In genomic region chr3:111070772-111071256, GRCh38 we compare ENCODE assay signal across 8 cellular contexts. TPM values are rescaled to one million over a fixed set of nuclear protein-coding genes. Genes with fewer than 3 reads are reported as not detected.
DNase-seq lines count a peak whose midpoint lies in the region; ATAC-seq and TF ChIP-seq lines count a peak whose summit lies in the region.

No MANE protein-coding gene starts in this region.

- H2AFZ ChIP-seq in Loucy (ENCODE audit: low read length), result peak overlapping the region; percentile 93

- H3K4me1 ChIP-seq in Loucy (ENCODE audit: insufficient read depth, low read length, poor library complexity, severe bottlenecking) (peaks cover 33% of the 10 kb centered on the region), prostate gland (replicated peaks) (no peaks in the 10 kb centered on the region)

- H3K4me3 ChIP-seq in Loucy (ENCODE audit: low read length, poor library complexity, severe bottlenecking) (peak overlapping the region; percentile 87), prostate gland (peak overlapping the region; percentile 77 to 89)

- peak; percentile 2 for ATAC-seq in GM18867 (IDR thresholded peaks at IDR 0.05; ENCODE audit: unreplicated experiment)
- ATAC-seq in Right ventricle myocardium superior (ENCODE audit: poor library complexity), result peak; percentile 63

- peak; percentile 38 for DNase-seq in activated naive CD4-positive, alpha-beta T cell treated with Interleukin-2 at 50 U/mL for 16 hours
- DNase-seq in Right ventricle myocardium superior, result no peak
- no peak for DNase-seq in prostate gland (ENCODE audit: low spot score)
- DNase-seq in GDM1 (lab: John Stamatoyannopoulos, UW), result no peak
- DNase-seq in NCI-H1694 (lab: John Stamatoyannopoulos, UW), result no peak
- no peak for DNase-seq in NCI-H2107 (lab: John Stamatoyannopoulos, UW)

- TF ChIP-seq POLR2A in prostate gland (IDR thresholded peaks at IDR 0.05), result no peak

- peak overlapping the region; percentile 62 for H3K4me2 ChIP-seq in Loucy (ENCODE audit: low read depth, low read length, poor library complexity, severe bottlenecking)

- peaks cover 33% of the 10 kb centered on the region for H3K79me2 ChIP-seq in Loucy (ENCODE audit: insufficient read depth, low read length)

- peak overlapping the region; percentile 91 to 94 for H3K27ac ChIP-seq in prostate gland

- H3K9me3 ChIP-seq in Loucy (ENCODE audit: insufficient read depth, low read depth, low read length), result no peaks in the 10 kb centered on the region
- H3K9me3 ChIP-seq in prostate gland, result no peaks in the 10 kb centered on the region

- intact Hi-C loops in Right ventricle myocardium superior (cut with DNase I) (no loop called here), prostate gland (cut with DNase I) (no loop called here)

- H3K9ac ChIP-seq in Loucy (ENCODE audit: low read depth, low read length, poor library complexity, severe bottlenecking), result peak overlapping the region; percentile 50

- H3K27me3 ChIP-seq in Loucy (ENCODE audit: insufficient read depth, low read length, poor library complexity, severe bottlenecking) (peaks cover 6% of the 10 kb centered on the region), prostate gland (replicated peaks; ENCODE audit: insufficient read depth) (no peaks in the 10 kb centered on the region)

- no peaks in the 10 kb centered on the region for H3K9me2 ChIP-seq in Loucy (replicated peaks; ENCODE audit: low read depth, low read length)

- H3K36me3 ChIP-seq in Loucy (ENCODE audit: insufficient read depth, low read length), result no peaks in the 10 kb centered on the region
- H3K36me3 ChIP-seq in prostate gland, result no peaks in the 10 kb centered on the region

- TF ChIP-seq CTCF in Loucy (conservative IDR thresholded peaks at IDR 0.05; ENCODE audit: low read length), result no peak
- TF ChIP-seq CTCF in prostate gland (IDR thresholded peaks at IDR 0.05), result no peak

- H4K20me1 ChIP-seq in Loucy (ENCODE audit: insufficient read depth, low read length, poor library complexity, severe bottlenecking), result peaks cover 6% of the 10 kb centered on the region

- 0 out of 2 replicates have a peak, but pooled peaks cover 4% of the 10 kb centered on the region for H3F3A ChIP-seq in Loucy (ENCODE audit: low read depth)

- WGBS in prostate gland, result under 1% methylated on average over 23 of the region's 23 CpGs

RNA-seq across cellular contexts. Expression of gene NECTIN3, which starts 0.8 kb away (rescaled TPM):
- total RNA-seq in Right ventricle myocardium superior (9.5 TPM), prostate gland (10 to 100 TPM; 25.3 to 63.8 TPM)
